2 cellular contexts compared by ENCODE assay signal in the genomic region with DNA sequence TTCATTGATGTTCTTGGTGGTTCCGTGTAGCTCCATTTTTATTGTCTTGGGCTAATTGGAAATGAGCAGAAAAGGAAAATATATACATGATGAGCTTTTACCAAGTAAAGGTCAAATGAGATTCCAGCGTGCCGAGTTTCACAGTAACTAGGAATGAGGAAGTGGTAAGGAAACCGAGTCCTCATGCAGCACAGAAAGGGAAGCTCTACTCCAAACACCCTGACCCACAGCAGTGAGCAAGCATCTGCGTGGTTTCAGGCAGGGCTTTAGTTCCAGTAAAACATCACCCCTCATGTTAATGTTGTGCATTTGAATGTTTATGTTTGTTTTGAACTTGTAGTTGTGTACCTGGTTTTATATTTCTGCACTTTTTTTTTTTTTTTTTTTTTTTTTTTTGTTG.
A peak's percentile ranks its signal among the peaks of the same experiment; 100 is the strongest.
TF ChIP-seq lines count a peak whose summit lies in the region.

No MANE protein-coding gene starts in this region.

TF ChIP-seq in HepG2, 621 proteins besides CTCF, POLR2A, EP300 and RAD21 (continued from another document):
- TF ChIP-seq ZNF687 (CRISPR knock-in tag; IDR thresholded peaks at IDR 0.05) (no peak), AHR (CRISPR knock-in tag; IDR thresholded peaks at IDR 0.05) (no peak), REXO4 (CRISPR knock-in tag; IDR thresholded peaks at IDR 0.05; ENCODE audit: borderline replicate concordance) (no peak), FOXP1 (IDR thresholded peaks at IDR 0.05) (no peak), FOXP1 (CRISPR knock-in tag; IDR thresholded peaks at IDR 0.05) (no peak), DDIT3 (CRISPR knock-in tag; IDR thresholded peaks at IDR 0.05) (no peak)
- TF ChIP-seq, protein P1, sequence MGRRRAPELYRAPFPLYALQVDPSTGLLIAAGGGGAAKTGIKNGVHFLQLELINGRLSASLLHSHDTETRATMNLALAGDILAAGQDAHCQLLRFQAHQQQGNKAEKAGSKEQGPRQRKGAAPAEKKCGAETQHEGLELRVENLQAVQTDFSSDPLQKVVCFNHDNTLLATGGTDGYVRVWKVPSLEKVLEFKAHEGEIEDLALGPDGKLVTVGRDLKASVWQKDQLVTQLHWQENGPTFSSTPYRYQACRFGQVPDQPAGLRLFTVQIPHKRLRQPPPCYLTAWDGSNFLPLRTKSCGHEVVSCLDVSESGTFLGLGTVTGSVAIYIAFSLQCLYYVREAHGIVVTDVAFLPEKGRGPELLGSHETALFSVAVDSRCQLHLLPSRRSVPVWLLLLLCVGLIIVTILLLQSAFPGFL (CRISPR knock-in tag; IDR thresholded peaks at IDR 0.05), result no peak
TF ChIP-seq in HepG2: peak in this region for 0.

TF ChIP-seq in K562, 482 proteins besides CTCF, POLR2A, EP300 and RAD21 (continued from another document):
- TF ChIP-seq ZBTB34 (CRISPR knock-in tag; IDR thresholded peaks at IDR 0.05) (no peak), ZFP36 (IDR thresholded peaks at IDR 0.05; ENCODE audit: low read depth, low read length, partially characterized antibody) (peak; percentile 10), SPI1 (IDR thresholded peaks at IDR 0.05; ENCODE audit: borderline replicate concordance, low read depth, low read length) (peak; percentile 98), ILK (tag; IDR thresholded peaks at IDR 0.05; ENCODE audit: borderline replicate concordance, low read depth) (no peak), HMBOX1 (IDR thresholded peaks at IDR 0.05) (peak; percentile 72), SMAD3 (CRISPR knock-in tag; conservative IDR thresholded peaks at IDR 0.05) (no peak)
